ENCODE assay signal across 9 cellular contexts in genomic region chr7:66099232-66099550, GRCh38. TPM values are rescaled to one million over a fixed set of nuclear protein-coding genes. Genes with fewer than 3 reads are reported as not detected.
DNase-seq lines count a peak whose midpoint lies in the region; ATAC-seq and TF ChIP-seq lines count a peak whose summit lies in the region.
"Had no signal": no experiment of that assay in that cellular context is flagged by ENCODE, and none has a peak within 500 bp of the region (broad histone marks: within the 10 kb centered on the region; RNA-seq: fewer than 3 reads in every experiment).

No MANE protein-coding gene starts in this region.

- 0 out of 2 replicates have a peak overlapping the region, but pooled peaks have one; percentile 40 for H3K9ac ChIP-seq in DND-41 (ENCODE audit: low read depth, low read length)
- no peak overlapping the region for H3K9ac ChIP-seq in skeletal muscle satellite cell (ENCODE audit: low read depth, low read length)
- H3K9ac ChIP-seq: KMS-11 had no signal

- 0% methylated on average over 1 of the region's 2 CpGs; no CpG with 5 or more reads in 1 of the 2 donors for WGBS in esophagus squamous epithelium, 2 donors

- H3K4me2 ChIP-seq in DND-41 (ENCODE audit: insufficient read depth, low read length) (peak overlapping the region; percentile 80), skeletal muscle satellite cell (ENCODE audit: low read length) (peak overlapping the region; percentile 95)

- no peak for TF ChIP-seq POLR2A in esophagus squamous epithelium (IDR thresholded peaks at IDR 0.05)

- H3K27me3 ChIP-seq in DND-41 (ENCODE audit: insufficient read depth, low read length, poor library complexity) (no peaks in the 10 kb centered on the region), esophagus squamous epithelium (no peaks in the 10 kb centered on the region), skeletal muscle satellite cell (ENCODE audit: control insufficient read depth, insufficient read depth, low read length) (no peaks in the 10 kb centered on the region)

- ATAC-seq in DND-41 (ENCODE audit: insufficient read depth, low read depth), result no peak

- H3K4me1 ChIP-seq in DND-41 (ENCODE audit: insufficient read depth, low read length) (peaks cover 14% of the 10 kb centered on the region), esophagus squamous epithelium (peaks cover 0 to 17% (median 5%) of the 10 kb centered on the region in 3 donors), skeletal muscle satellite cell (ENCODE audit: control insufficient read depth, insufficient read depth, low read length) (peaks cover 12% of the 10 kb centered on the region)

- H3K27ac ChIP-seq in DND-41 (ENCODE audit: low read length) (no peak overlapping the region), esophagus squamous epithelium (peak overlapping the region; percentile 84 to 92 (median 88))

- DNase-seq in DND-41, result no peak
- peak; percentile 36 for DNase-seq in RPMI7951 (ENCODE audit: low read depth)
- DNase-seq in esophagus squamous epithelium (lab: John Stamatoyannopoulos, UW), result no peak
- no peak for DNase-seq in posterior vena cava (ENCODE audit: low spot score)
- no peak for DNase-seq in stimulated activated CD4-positive, alpha-beta T cell treated with anti-CD3 and anti-CD28 coated beads, Interleukin-12 subunit alpha, Interleukin-12 subunit beta, amount 100 ng/mL, for 4 hours
- DNase-seq in stimulated activated CD4-positive, alpha-beta T cell treated with anti-CD3 and anti-CD28 coated beads, Interleukin-4, amount 100 ng/mL, for 1 hour, result no peak
- no peak for DNase-seq in NCI-H1105 treated with DMSO at 0.1 percent for 48 hours (lab: John Stamatoyannopoulos, UW)

- H3K36me3 ChIP-seq in DND-41 (ENCODE audit: insufficient read depth, low read length) (no peaks in the 10 kb centered on the region), esophagus squamous epithelium (no peaks in the 10 kb centered on the region), skeletal muscle satellite cell (ENCODE audit: insufficient read depth, low read length) (no peaks in the 10 kb centered on the region)

- H3K4me3 ChIP-seq in DND-41 (ENCODE audit: low read depth in 1 of 2, low read length in 2 of 2) (peak overlapping the region in 1 of 2 experiments; percentile 53; a peak in 1 of 4 replicates), esophagus squamous epithelium (peak overlapping the region in 2 of 4 donors; percentile 44 to 57), skeletal muscle satellite cell (ENCODE audit: low read length) (no peak overlapping the region)

- no peak for TF ChIP-seq CTCF in DND-41 (IDR thresholded peaks at IDR 0.05; ENCODE audit: borderline replicate concordance, extremely low read depth, low read length, poor library complexity, severe bottlenecking)
- no peak for TF ChIP-seq CTCF in esophagus squamous epithelium (IDR thresholded peaks at IDR 0.05)

- H4K20me1 ChIP-seq in DND-41 (ENCODE audit: insufficient read depth, low read length), result no peaks in the 10 kb centered on the region

- peak overlapping the region; percentile 78 for H2AFZ ChIP-seq in DND-41 (ENCODE audit: low read depth, low read length)

- intact Hi-C loops in esophagus squamous epithelium (cut with DNase I), result no loop called here
- intact Hi-C loops in posterior vena cava (cut with DNase I), result no loop called here

- no peaks in the 10 kb centered on the region for H3K79me2 ChIP-seq in DND-41 (ENCODE audit: insufficient read depth, low read length)

- H3K9me3 ChIP-seq in DND-41 (ENCODE audit: insufficient read depth, low read length, severe bottlenecking) (no peaks in the 10 kb centered on the region), esophagus squamous epithelium (no peaks in the 10 kb centered on the region), skeletal muscle satellite cell (replicated peaks; ENCODE audit: low read length) (no peaks in the 10 kb centered on the region)

RNA-seq across cellular contexts. Expression of gene CRCP, which starts 15.5 kb away (rescaled TPM):
- total RNA-seq in RPMI7951 (2014; rRNA removed; shearing (Covaris generic)), result 27.0 and 31.5 TPM in 2 replicates
- total RNA-seq in esophagus squamous epithelium (10 to 100 TPM; 18.7 to 50.4 (median 45.7) TPM), posterior vena cava (10 to 100 TPM; 28.1 to 28.3 TPM)
- total RNA-seq in skeletal muscle satellite cell (2012; rRNA removed), result 21.8 and 37.5 TPM in 2 replicates

RNA-seq across cellular contexts. Expression of gene ASL, which starts 23.6 kb away (rescaled TPM):
- total RNA-seq in RPMI7951 (2014; rRNA removed; shearing (Covaris generic)), result 47.1 and 66.8 TPM in 2 replicates
- total RNA-seq in esophagus squamous epithelium (10 to 100 TPM; 32.3 to 40.7 (median 37.7) TPM), posterior vena cava (10 to 100 TPM; 19.9 TPM)
- 79.7 and 85.9 TPM in 2 replicates for total RNA-seq in skeletal muscle satellite cell (2012; rRNA removed)
